ENCODE assay signal across 1 cellular context in genomic region chr6:43181942-43182860, GRCh38.
A peak's percentile ranks its signal among the peaks of the same experiment; 100 is the strongest.
TF ChIP-seq lines count a peak whose summit lies in the region.

Gene CUL9, plus strand, starts transcription at chr6:43182196. Its CDS starts 2,115 bp downstream, at chr6:43184311.

TF ChIP-seq in HepG2, 621 proteins besides CTCF, POLR2A, EP300 and RAD21 (continued from another document and continues in another):
- TF ChIP-seq ZNF513 (CRISPR knock-in tag; conservative IDR thresholded peaks at IDR 0.05), result 0 out of 2 replicates have a peak, but pooled peaks have one; percentile 52
- TF ChIP-seq CERS6 (CRISPR knock-in tag; IDR thresholded peaks at IDR 0.05), result no peak
- peak; percentile 98 for TF ChIP-seq GABPB1 (CRISPR knock-in tag; IDR thresholded peaks at IDR 0.05)
- peak; percentile 96 for TF ChIP-seq MXD4 (CRISPR knock-in tag; IDR thresholded peaks at IDR 0.05)
- TF ChIP-seq EZH2 (conservative IDR thresholded peaks at IDR 0.05; ENCODE audit: low read depth, low read length), result no peak
- peak; percentile 75 for TF ChIP-seq ASH2L (IDR thresholded peaks at IDR 0.05; ENCODE audit: insufficient read length, low read depth, low read length)
- peak; percentile 46; the same call in 1 of the 2 replicates for TF ChIP-seq ZSCAN22 (CRISPR knock-in tag; IDR thresholded peaks at IDR 0.05)
- TF ChIP-seq ZNF510 (CRISPR knock-in tag; IDR thresholded peaks at IDR 0.05; ENCODE audit: low read depth), result peak; percentile 85; the same call in 1 of the 2 replicates
- TF ChIP-seq KDM5A (IDR thresholded peaks at IDR 0.05; ENCODE audit: borderline replicate concordance, low read length), result no peak
- TF ChIP-seq NCOA1 (CRISPR knock-in tag; IDR thresholded peaks at IDR 0.05), result 0 out of 2 replicates have a peak, but pooled peaks have one; percentile 49
- no peak for TF ChIP-seq BATF2 (CRISPR knock-in tag; IDR thresholded peaks at IDR 0.05)
- no peak for TF ChIP-seq IKZF1 (IDR thresholded peaks at IDR 0.05)
- TF ChIP-seq ZNF800 (CRISPR knock-in tag; IDR thresholded peaks at IDR 0.05), result no peak
- TF ChIP-seq ZSCAN21 (CRISPR knock-in tag; IDR thresholded peaks at IDR 0.05; ENCODE audit: borderline replicate concordance), result peak; percentile 87; the same call in 1 of the 2 replicates
- TF ChIP-seq MED8 (CRISPR knock-in tag; IDR thresholded peaks at IDR 0.05; ENCODE audit: insufficient replicate concordance), result peak; percentile 70
- peak; percentile 65; the same call in 1 of the 2 replicates for TF ChIP-seq SNAPC5 (CRISPR knock-in tag; IDR thresholded peaks at IDR 0.05; ENCODE audit: borderline replicate concordance)
- peak; percentile 87 for TF ChIP-seq SAFB2 (CRISPR knock-in tag; IDR thresholded peaks at IDR 0.05; ENCODE audit: borderline replicate concordance, low read depth)
- TF ChIP-seq ZNF839 (CRISPR knock-in tag; IDR thresholded peaks at IDR 0.05; ENCODE audit: borderline replicate concordance), result no peak; the same call in 1 of the 2 replicates
- TF ChIP-seq PATZ1 (CRISPR knock-in tag; IDR thresholded peaks at IDR 0.05), result peak; percentile 81
- TF ChIP-seq ZNF605 (CRISPR knock-in tag; IDR thresholded peaks at IDR 0.05), result peak; percentile 78
- no peak; the same call in 1 of the 2 replicates for TF ChIP-seq ZFP62 (CRISPR knock-in tag; IDR thresholded peaks at IDR 0.05)
- peak; percentile 56; the same call in 1 of the 2 replicates for TF ChIP-seq ZNF782 (CRISPR knock-in tag; IDR thresholded peaks at IDR 0.05; ENCODE audit: borderline replicate concordance)
- TF ChIP-seq ZNF414 (CRISPR knock-in tag; IDR thresholded peaks at IDR 0.05), result peak; percentile 75; the same call in 1 of the 2 replicates
- TF ChIP-seq CC2D1A (CRISPR knock-in tag; IDR thresholded peaks at IDR 0.05), result 0 out of 2 replicates have a peak, but pooled peaks have one; percentile 19
- TF ChIP-seq RORA (CRISPR knock-in tag; IDR thresholded peaks at IDR 0.05), result no peak
- no peak for TF ChIP-seq ZBTB40 (IDR thresholded peaks at IDR 0.05)
- TF ChIP-seq ZBTB40 (CRISPR knock-in tag; IDR thresholded peaks at IDR 0.05), result no peak; the same call in 1 of the 2 replicates
- no peak for TF ChIP-seq ZFYVE20 (CRISPR knock-in tag; IDR thresholded peaks at IDR 0.05; ENCODE audit: borderline replicate concordance, low read depth)
- peak; percentile 52 for TF ChIP-seq RCOR2 (CRISPR knock-in tag; IDR thresholded peaks at IDR 0.05)
- TF ChIP-seq ATM (IDR thresholded peaks at IDR 0.05; ENCODE audit: borderline replicate concordance), result no peak
- peak; percentile 33; the same call in 1 of the 2 replicates for TF ChIP-seq KDM1A (CRISPR knock-in tag; IDR thresholded peaks at IDR 0.05)
- TF ChIP-seq FOXK2 (IDR thresholded peaks at IDR 0.05), result no peak
- peak; percentile 96 for TF ChIP-seq CHCHD3 (CRISPR knock-in tag; IDR thresholded peaks at IDR 0.05)
- TF ChIP-seq ELF4 (CRISPR knock-in tag; IDR thresholded peaks at IDR 0.05; ENCODE audit: borderline replicate concordance), result peak; percentile 44; the same call in 1 of the 2 replicates
- no peak for TF ChIP-seq CSRNP2 (CRISPR knock-in tag; conservative IDR thresholded peaks at IDR 0.05; ENCODE audit: low read depth)
- no peak for TF ChIP-seq DDIT3 (CRISPR knock-in tag; IDR thresholded peaks at IDR 0.05)
